8 cellular contexts compared by ENCODE assay signal in the genomic region with DNA sequence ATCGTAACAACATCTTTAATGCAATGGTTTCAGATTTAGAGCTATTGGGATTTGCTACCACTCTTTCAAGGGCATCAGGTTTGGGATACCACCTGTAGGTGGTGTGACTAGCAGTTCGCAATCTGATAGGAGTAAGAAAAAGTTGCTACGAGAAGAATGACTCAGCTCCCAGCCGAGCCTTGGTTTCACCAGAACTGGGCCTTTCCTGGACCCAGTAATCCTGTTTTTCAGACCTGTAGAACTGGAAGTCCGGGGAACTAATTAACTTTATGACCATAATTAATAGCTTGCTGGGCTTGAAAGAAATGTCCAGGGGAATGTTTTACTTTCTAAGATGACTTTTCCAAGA. TPM values are rescaled to one million over a fixed set of nuclear protein-coding genes. Genes with fewer than 3 reads are reported as not detected.
DNase-seq lines count a peak whose midpoint lies in the region; ATAC-seq, FAIRE-seq and TF ChIP-seq lines count a peak whose summit lies in the region.

No MANE protein-coding gene starts in this region.

- DNase-seq in A549 (ENCODE audit: low read depth in 1 of 2, low spot score in 1 of 2) (peak; percentile 70 to 81), GM12864 (ENCODE audit: low read depth) (no peak), HTR-8/SVneo (ENCODE audit: insufficient read length, low spot score) (peak; percentile 35), WTC11 (ENCODE audit: low spot score) (no peak), transverse colon (peak; percentile 60), D721Med (ENCODE audit: insufficient read length, low spot score) (no peak)

- TF ChIP-seq POLR2A in A549 (IDR thresholded peaks at IDR 0.05; ENCODE audit: low read length), result no peak
- no peak for TF ChIP-seq POLR2A in transverse colon (IDR thresholded peaks at IDR 0.05)

- 2% methylated on average over 5 of the region's 5 CpGs for WGBS in A549 (ENCODE audit: missing lambda C conversion rate)
- whole genome bisulfite sequencing in transverse colon (ENCODE audit: low coverage in 1 of 2), 2 donors, result 0 to 3% methylated on average over 1 to 5 of the region's 5 CpGs

- H3K27ac ChIP-seq in A549 (peak overlapping the region; percentile 86 to 91), muscle layer of duodenum (ENCODE audit: low read length) (peak overlapping the region; percentile 82), transverse colon (peak overlapping the region; percentile 84 to 91 (median 90))

- intact Hi-C loops in transverse colon (cut with DNase I; ENCODE audit: low total_unique reads), result no loop called here

- ATAC-seq in A549 (peak; percentile 78 to 84), WTC11 (peak; percentile 65), esophagus mucosa (peak; percentile 92)

- no peaks in the 10 kb centered on the region for H3K27me3 Mint-ChIP-seq in WTC11 (ENCODE audit: low read depth)

- H3K4me1 ChIP-seq in A549 (peaks cover 54% of the 10 kb centered on the region), muscle layer of duodenum (ENCODE audit: control insufficient read depth in 1 of 2, insufficient read depth in 2 of 2, low read length in 2 of 2) (peaks cover 6 to 17% of the 10 kb centered on the region in 2 donors), transverse colon (peaks cover 6 to 32% (median 19%) of the 10 kb centered on the region in 4 donors)

- H3K27me3 ChIP-seq in muscle layer of duodenum (ENCODE audit: low read depth, low read length) (no peaks in the 10 kb centered on the region), transverse colon (no peaks in the 10 kb centered on the region)

- H3K4me3 ChIP-seq in A549 (peak overlapping the region; percentile 84), GM12864 (ENCODE audit: low read depth, low read length) (peak overlapping the region; percentile 66), muscle layer of duodenum (ENCODE audit: low read depth in 1 of 2, low read length in 2 of 2) (peak overlapping the region; percentile 81 to 95), transverse colon (peak overlapping the region; percentile 41 to 73 (median 66))

- TF ChIP-seq RAD21 in A549 (conservative IDR thresholded peaks at IDR 0.05 in 1 of 2, IDR thresholded peaks at IDR 0.05 in 1 of 2), result peak in 1 of 2 experiments; percentile 22; a peak in 1 of 5 replicates

- peaks cover 24% of the 10 kb centered on the region for H3K36me3 Mint-ChIP-seq in WTC11

- in situ Hi-C loops in transverse colon (cut with MboI; ENCODE audit: low pct_ligation_motif_present in 1 of 4, low pct_unique_long_range_greater_than_20kb in 1 of 4, low sequenced_read_pairs in 3 of 4), result loop anchor here in 1 of 4 donors (25.0 kb wide), 1 partner anchor 238 kb away; the partner anchor contains the start of genes MMP14 and MRPL52

- FAIRE-seq in A549 (lab: Jason Lieb, UNC), result no peak
- FAIRE-seq in HTR-8/SVneo (lab: Jason Lieb, UNC), result no peak
- no peak for FAIRE-seq in D721Med (lab: Jason Lieb, UNC)

- TF ChIP-seq EP300 in A549 (IDR thresholded peaks at IDR 0.05) (no peak), transverse colon (IDR thresholded peaks at IDR 0.05; ENCODE audit: low read depth) (no peak)

- CTCF ChIA-PET in A549 (lab: Yijun Ruan, JAX), result interaction anchor here (0.6 to 8.8 kb wide), 20 partner anchors 9 to 441 kb away, joined by 3 to 85 read pairs (median 4); partner anchors contain the start of genes DAD1, OR6J1 and OXA1L
- CTCF ChIA-PET in WTC11 (lab: Charles Lee), result interaction anchor here (0.7 to 10.2 kb wide), 9 partner anchors 9 to 273 kb away, joined by 3 to 117 read pairs (median 7); partner anchors contain the start of genes DAD1 and OXA1L

- peak overlapping the region; percentile 99 for H3K27ac Mint-ChIP-seq in WTC11

- peaks cover 24% of the 10 kb centered on the region for H3K4me1 Mint-ChIP-seq in WTC11

- POLR2A ChIA-PET in A549 (lab: Yijun Ruan, JAX) (interaction anchor here (0.8 to 2.9 kb wide), 9 partner anchors 9 to 167 kb away, joined by 3 to 42 read pairs (median 6); partner anchors contain the start of genes DAD1 and OXA1L), WTC11 (lab: Charles Lee) (interaction anchor here (0.6 to 2.7 kb wide), 6 partner anchors 9 to 358 kb away, joined by 3 to 28 read pairs (median 4); partner anchors contain the start of genes DAD1, HAUS4 and OXA1L)

- H3K36me3 ChIP-seq in muscle layer of duodenum (ENCODE audit: control insufficient read depth in 1 of 2, insufficient read depth in 2 of 2, low read length in 2 of 2), result peaks cover 23 to 25% of the 10 kb centered on the region in 2 donors
- H3K36me3 ChIP-seq in transverse colon, result peaks cover 0 to 18% (median 7%) of the 10 kb centered on the region in 4 donors

- H3K4me2 ChIP-seq in A549, result peak overlapping the region; percentile 95

- H3K9me3 ChIP-seq in A549 (no peaks in the 10 kb centered on the region), muscle layer of duodenum (ENCODE audit: control insufficient read depth in 1 of 2, low read length in 2 of 2) (no peaks in the 10 kb centered on the region), transverse colon (no peaks in the 10 kb centered on the region)

- TF ChIP-seq CTCF in A549 (IDR thresholded peaks at IDR 0.05), result peak; percentile 37; the same call in 2 of the 3 replicates
- TF ChIP-seq CTCF in GM12864 (IDR thresholded peaks at IDR 0.05; ENCODE audit: low read depth, low read length, missing control alignments), result peak; percentile 32
- no peak for TF ChIP-seq CTCF in WTC11 (IDR thresholded peaks at IDR 0.05)
- TF ChIP-seq CTCF in transverse colon (IDR thresholded peaks at IDR 0.05), result peak in 2 of 5 experiments; percentile 9 to 36
- no peak for TF ChIP-seq CTCF in D721Med (IDR thresholded peaks at IDR 0.05; ENCODE audit: insufficient read depth, missing control alignments)

- H3K4me3 Mint-ChIP-seq in WTC11, result peak overlapping the region; percentile 99

- H3K9me3 Mint-ChIP-seq in WTC11, result no peaks in the 10 kb centered on the region

TF ChIP-seq in A549, 52 proteins besides CTCF, POLR2A, EP300 and RAD21 (continues in another document):
- TF ChIP-seq, protein P1, sequence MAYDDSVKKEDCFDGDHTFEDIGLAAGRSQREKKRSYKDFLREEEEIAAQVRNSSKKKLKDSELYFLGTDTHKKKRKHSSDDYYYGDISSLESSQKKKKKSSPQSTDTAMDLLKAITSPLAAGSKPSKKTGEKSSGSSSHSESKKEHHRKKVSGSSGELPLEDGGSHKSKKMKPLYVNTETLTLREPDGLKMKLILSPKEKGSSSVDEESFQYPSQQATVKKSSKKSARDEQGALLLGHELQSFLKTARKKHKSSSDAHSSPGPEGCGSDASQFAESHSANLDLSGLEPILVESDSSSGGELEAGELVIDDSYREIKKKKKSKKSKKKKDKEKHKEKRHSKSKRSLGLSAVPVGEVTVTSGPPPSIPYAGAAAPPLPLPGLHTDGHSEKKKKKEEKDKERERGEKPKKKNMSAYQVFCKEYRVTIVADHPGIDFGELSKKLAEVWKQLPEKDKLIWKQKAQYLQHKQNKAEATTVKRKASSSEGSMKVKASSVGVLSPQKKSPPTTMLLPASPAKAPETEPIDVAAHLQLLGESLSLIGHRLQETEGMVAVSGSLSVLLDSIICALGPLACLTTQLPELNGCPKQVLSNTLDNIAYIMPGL (CRISPR knock-in tag; IDR thresholded peaks at IDR 0.05; ENCODE audit: borderline replicate concordance), result no peak
- TF ChIP-seq JUNB (IDR thresholded peaks at IDR 0.05), result no peak
- no peak for TF ChIP-seq HDAC2 (IDR thresholded peaks at IDR 0.05)
- TF ChIP-seq PHF8 (IDR thresholded peaks at IDR 0.05; ENCODE audit: borderline replicate concordance, low read depth), result no peak; the same call in 1 of the 2 replicates

TF ChIP-seq in WTC11, 78 proteins besides CTCF, POLR2A, EP300 and RAD21 (continues in another document):
- no peak for TF ChIP-seq ATF3 (CRISPR knock-in tag; conservative IDR thresholded peaks at IDR 0.05)
- TF ChIP-seq, protein P2, sequence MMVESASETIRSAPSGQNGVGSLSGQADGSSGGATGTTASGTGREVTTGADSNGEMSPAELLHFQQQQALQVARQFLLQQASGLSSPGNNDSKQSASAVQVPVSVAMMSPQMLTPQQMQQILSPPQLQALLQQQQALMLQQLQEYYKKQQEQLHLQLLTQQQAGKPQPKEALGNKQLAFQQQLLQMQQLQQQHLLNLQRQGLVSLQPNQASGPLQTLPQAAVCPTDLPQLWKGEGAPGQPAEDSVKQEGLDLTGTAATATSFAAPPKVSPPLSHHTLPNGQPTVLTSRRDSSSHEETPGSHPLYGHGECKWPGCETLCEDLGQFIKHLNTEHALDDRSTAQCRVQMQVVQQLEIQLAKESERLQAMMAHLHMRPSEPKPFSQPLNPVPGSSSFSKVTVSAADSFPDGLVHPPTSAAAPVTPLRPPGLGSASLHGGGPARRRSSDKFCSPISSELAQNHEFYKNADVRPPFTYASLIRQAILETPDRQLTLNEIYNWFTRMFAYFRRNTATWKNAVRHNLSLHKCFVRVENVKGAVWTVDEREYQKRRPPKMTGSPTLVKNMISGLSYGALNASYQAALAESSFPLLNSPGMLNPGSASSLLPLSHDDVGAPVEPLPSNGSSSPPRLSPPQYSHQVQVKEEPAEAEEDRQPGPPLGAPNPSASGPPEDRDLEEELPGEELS (CRISPR knock-in tag; IDR thresholded peaks at IDR 0.05), result no peak

RNA-seq across cellular contexts. Expression of gene ABHD4, which starts 0.8 kb away (rescaled TPM):
- polyA plus RNA-seq in A549 (2011; rRNA removed) (58.3 and 75.0 TPM in 2 replicates), A549 (2017; fragmentation: RNase III; extraction: RNeasy Plus Mini Kit Qiagen cat#74134 plus additional on column Dnase treatment) (63.4 to 70.7 TPM (median 66.5 TPM) in 3 replicates)
- polyA plus RNA-seq in A549 (2012; cell fraction: cytosol; rRNA removed), result 70.0 and 92.8 TPM in 2 replicates
- polyA plus RNA-seq in A549 (2012; cell fraction: nucleus; rRNA removed), result 89.5 and 91.0 TPM in 2 replicates
- polyA minus RNA-seq in A549 (2011; rRNA and poly(A)+ RNA removed), result 57.6 and 74.4 TPM in 2 replicates
- total RNA-seq in WTC11 (2021) (33.5 to 36.1 TPM (median 33.9 TPM) in 3 replicates), esophagus mucosa (31.0 TPM), transverse colon (10 to 100 TPM; 17.5 to 41.1 (median 23.1) TPM)

RNA-seq across cellular contexts. Expression of gene DAD1, which starts 9.8 kb away (rescaled TPM):
- polyA plus RNA-seq in A549 (2011; rRNA removed), result 458 and 474 TPM in 2 replicates
- polyA plus RNA-seq in A549 (2012; cell fraction: cytosol; rRNA removed), result 417 and 429 TPM in 2 replicates
- polyA plus RNA-seq in A549 (2012; cell fraction: nucleus; rRNA removed), result 241 and 387 TPM in 2 replicates
- polyA plus RNA-seq in A549 (2017; fragmentation: RNase III; extraction: RNeasy Plus Mini Kit Qiagen cat#74134 plus additional on column Dnase treatment), result 314 to 317 TPM (median 317 TPM) in 3 replicates
- polyA minus RNA-seq in A549 (2011; rRNA and poly(A)+ RNA removed), result 144 and 183 TPM in 2 replicates
- total RNA-seq in WTC11 (2021), result 125 to 156 TPM (median 144 TPM) in 3 replicates
- 163 TPM for total RNA-seq in esophagus mucosa
- total RNA-seq in transverse colon, result 100 to 1,000 TPM in 3 of 4 donors, 10 to 100 TPM in 1; 31.4 to 154 (median 141) TPM

RNA-seq across cellular contexts. Expression of gene OR6J1, which starts 45.3 kb away (rescaled TPM):
- polyA plus RNA-seq in A549 (2011; rRNA removed), result not detected in 2 replicates
- not detected in 2 replicates for polyA plus RNA-seq in A549 (2012; cell fraction: cytosol; rRNA removed)
- 0.01 TPM in 1 of 2 replicates, not detected in the other for polyA plus RNA-seq in A549 (2012; cell fraction: nucleus; rRNA removed)
- polyA plus RNA-seq in A549 (2017; fragmentation: RNase III; extraction: RNeasy Plus Mini Kit Qiagen cat#74134 plus additional on column Dnase treatment), result not detected in 3 replicates
- polyA minus RNA-seq in A549 (2011; rRNA and poly(A)+ RNA removed), result 0.08 TPM in 1 of 2 replicates, not detected in the other
- not detected in 3 replicates for total RNA-seq in WTC11 (2021)
- not detected for total RNA-seq in esophagus mucosa
- total RNA-seq in transverse colon, result not detected

Comparison
In these comparisons a context has a peak if more than half of its experiments do, and no peak if none do; other contexts are left out.
1. DNase-seq: peak in A549 (2 of 2), HTR-8/SVneo (single experiment) and transverse colon (single experiment); none in GM12864 (single experiment), WTC11 (single experiment) and D721Med (single experiment).
2. CTCF ChIP-seq: peak in A549 (single experiment) and GM12864 (single experiment); none in WTC11 (single experiment) and D721Med (single experiment).
3. Peak in every context shown above with its lines, with median percentiles within 50 percentile points of each other: ATAC-seq, H3K27ac ChIP-seq and H3K4me3 ChIP-seq.